ENCODE assay signal across 1 cellular context in the genomic region with DNA sequence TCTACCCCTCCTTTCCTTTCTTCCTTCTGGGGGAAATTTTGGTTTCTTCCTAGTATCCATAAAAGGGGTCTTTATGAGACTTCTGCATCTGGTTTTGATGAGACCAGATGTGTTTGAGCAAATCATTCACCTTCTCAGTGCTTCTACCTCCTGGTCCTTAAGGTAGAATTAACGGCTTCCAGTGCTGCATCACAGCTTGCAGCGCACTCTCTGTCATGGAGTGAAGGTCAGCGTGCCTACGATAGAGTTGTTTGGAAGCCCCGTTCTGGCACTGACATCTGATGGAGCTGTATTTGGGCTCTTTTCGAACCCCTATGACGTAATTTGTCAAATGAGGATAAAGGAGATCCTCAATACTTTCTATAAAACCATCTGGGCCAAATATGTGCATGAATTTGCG.
TF ChIP-seq lines count a peak whose summit lies in the region.

No MANE protein-coding gene starts in this region.

TF ChIP-seq in HepG2, 621 proteins besides CTCF, POLR2A, EP300 and RAD21 (continued from another document):
- TF ChIP-seq GABPA (IDR thresholded peaks at IDR 0.05; ENCODE audit: low read depth, low read length): no peak
- no peak for TF ChIP-seq GABPA (CRISPR knock-in tag; IDR thresholded peaks at IDR 0.05; ENCODE audit: low read depth)
- TF ChIP-seq ZNF343 (CRISPR knock-in tag; IDR thresholded peaks at IDR 0.05): no peak
- no peak for TF ChIP-seq ZNF547 (CRISPR knock-in tag; IDR thresholded peaks at IDR 0.05)
- no peak for TF ChIP-seq JUN (CRISPR knock-in tag; IDR thresholded peaks at IDR 0.05)
- no peak for TF ChIP-seq HDAC6 (IDR thresholded peaks at IDR 0.05; ENCODE audit: low read depth, low read length)
